8 cellular contexts compared by ENCODE assay signal in the genomic region with DNA sequence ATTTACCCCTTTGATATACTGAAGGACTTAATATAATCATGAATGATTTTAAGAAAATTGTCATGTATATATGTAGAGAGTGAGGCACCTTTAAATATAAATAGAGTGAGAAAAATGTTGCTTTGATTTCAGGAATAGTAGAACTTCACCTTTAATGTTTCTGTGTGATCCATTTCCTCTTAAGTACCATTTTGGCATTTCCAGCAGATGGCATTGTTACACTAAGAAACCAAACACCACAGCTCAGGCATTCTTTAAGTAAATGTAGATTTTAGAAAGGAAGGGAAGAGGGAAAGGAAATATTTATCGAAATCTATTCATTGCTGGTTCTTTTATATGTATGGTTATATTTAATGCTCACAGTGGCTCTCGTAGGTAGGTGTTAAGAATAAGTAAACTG.
A peak's percentile ranks its signal among the peaks of the same experiment; 100 is the strongest.
DNase-seq lines count a peak whose midpoint lies in the region; ATAC-seq and TF ChIP-seq lines count a peak whose summit lies in the region.

No MANE protein-coding gene starts in this region.

- TF ChIP-seq CTCF in GM10248 (IDR thresholded peaks at IDR 0.05; ENCODE audit: control extremely low read depth, extremely low read depth, low read depth, missing control alignments) (peak; percentile 25), RWPE2 (IDR thresholded peaks at IDR 0.05; ENCODE audit: poor library complexity, severe bottlenecking) (peak; percentile 72), vagina (IDR thresholded peaks at IDR 0.05) (no peak)

- H3K27me3 Mint-ChIP-seq in activated naive CD4-positive, alpha-beta T cell treated with anti-CD3 and anti-CD28 coated beads for 36 hours (ENCODE audit: low read depth) = no peaks in the 10 kb centered on the region

- no peak for TF ChIP-seq POLR2A in vagina (IDR thresholded peaks at IDR 0.05)

- H3K4me3 ChIP-seq in RWPE2 (ENCODE audit: severe bottlenecking) = no peak overlapping the region
- H3K4me3 ChIP-seq in vagina = no peak overlapping the region

- H3K36me3 ChIP-seq in RWPE2 (ENCODE audit: low read depth) (no peaks in the 10 kb centered on the region), vagina (no peaks in the 10 kb centered on the region)

- H3K4me1 Mint-ChIP-seq in activated naive CD4-positive, alpha-beta T cell treated with anti-CD3 and anti-CD28 coated beads for 36 hours (ENCODE audit: low read depth) = no peaks in the 10 kb centered on the region

- no peaks in the 10 kb centered on the region for H3K9me3 Mint-ChIP-seq in activated naive CD4-positive, alpha-beta T cell treated with anti-CD3 and anti-CD28 coated beads for 36 hours

- H3K4me1 ChIP-seq in RWPE2 (ENCODE audit: insufficient read depth, poor library complexity, severe bottlenecking) = no peaks in the 10 kb centered on the region
- no peaks in the 10 kb centered on the region for H3K4me1 ChIP-seq in vagina

- no peak overlapping the region for H3K27ac Mint-ChIP-seq in activated naive CD4-positive, alpha-beta T cell treated with anti-CD3 and anti-CD28 coated beads for 36 hours

- H3K27ac ChIP-seq in RWPE2 (ENCODE audit: poor library complexity, severe bottlenecking) = no peak overlapping the region
- H3K27ac ChIP-seq in vagina = no peak overlapping the region

- CTCF ChIA-PET in GM10248 (lab: Yijun Ruan, JAX) = no interaction called here
- CTCF ChIA-PET in activated naive CD4-positive, alpha-beta T cell treated with anti-CD3 and anti-CD28 coated beads for 36 hours (lab: Charles Lee) = interaction anchor here (1.3 kb wide), 1 partner anchor 23 kb away, joined by 3 read pairs; no protein-coding TSS in a partner anchor

- intact Hi-C loops in activated naive CD4-positive, alpha-beta T cell treated with anti-CD3 and anti-CD28 coated beads for 36 hours (cut with micrococcal nuclease) = loop anchor here (5.0 kb wide), 2 partner anchors 497 to 1613 kb away; no protein-coding TSS in a partner anchor
- intact Hi-C loops in vagina (cut with DNase I) = no loop called here

- POLR2A ChIA-PET in GM10248 (lab: Yijun Ruan, JAX) = no interaction called here

- no peaks in the 10 kb centered on the region for H3K36me3 Mint-ChIP-seq in activated naive CD4-positive, alpha-beta T cell treated with anti-CD3 and anti-CD28 coated beads for 36 hours (ENCODE audit: low read depth)

- no peak overlapping the region for H3K4me3 Mint-ChIP-seq in activated naive CD4-positive, alpha-beta T cell treated with anti-CD3 and anti-CD28 coated beads for 36 hours

- DNase-seq in GM10248 (ENCODE audit: extremely low spot score) (no peak), NCI-H1092 treated with DMSO at 0.1 percent for 48 hours (lab: John Stamatoyannopoulos, UW) (peak; percentile 86), RWPE2 (ENCODE audit: low spot score) (no peak), iPS-NIHi7 (ENCODE audit: extremely low spot score) (peak; percentile 10), KG1 (lab: John Stamatoyannopoulos, UW) (no peak), vagina (ENCODE audit: extremely low spot score in 2 of 2) (no peak)
- no peak for DNase-seq in activated naive CD4-positive, alpha-beta T cell treated with anti-CD3 and anti-CD28 coated beads for 36 hours

- ATAC-seq in RWPE2 (ENCODE audit: low read depth) (peak; percentile 57; the same call in 1 of the 3 replicates), HG03159 (IDR thresholded peaks at IDR 0.05; ENCODE audit: unreplicated experiment) (no peak)

- H3K9me3 ChIP-seq in RWPE2 (ENCODE audit: severe bottlenecking) (no peaks in the 10 kb centered on the region), vagina (no peaks in the 10 kb centered on the region)

- H3K27me3 ChIP-seq in RWPE2 (ENCODE audit: insufficient read depth, poor library complexity, severe bottlenecking) = no peaks in the 10 kb centered on the region
- no peaks in the 10 kb centered on the region for H3K27me3 ChIP-seq in vagina

Comparison
In these comparisons a context has a peak if more than half of its experiments do, and no peak if none do; other contexts are left out.
1. DNase-seq: peak in NCI-H1092 treated with DMSO at 0.1 percent for 48 hours (single experiment) and iPS-NIHi7 (single experiment); none in GM10248 (single experiment), RWPE2 (single experiment), KG1 (single experiment), activated naive CD4-positive, alpha-beta T cell treated with anti-CD3 and anti-CD28 coated beads for 36 hours (single experiment) and vagina (0 of 2).
2. CTCF ChIP-seq: peak in GM10248 (single experiment) and RWPE2 (single experiment); none in vagina (0 of 3).